ENCODE assay signal across 8 cellular contexts in the genomic region with DNA sequence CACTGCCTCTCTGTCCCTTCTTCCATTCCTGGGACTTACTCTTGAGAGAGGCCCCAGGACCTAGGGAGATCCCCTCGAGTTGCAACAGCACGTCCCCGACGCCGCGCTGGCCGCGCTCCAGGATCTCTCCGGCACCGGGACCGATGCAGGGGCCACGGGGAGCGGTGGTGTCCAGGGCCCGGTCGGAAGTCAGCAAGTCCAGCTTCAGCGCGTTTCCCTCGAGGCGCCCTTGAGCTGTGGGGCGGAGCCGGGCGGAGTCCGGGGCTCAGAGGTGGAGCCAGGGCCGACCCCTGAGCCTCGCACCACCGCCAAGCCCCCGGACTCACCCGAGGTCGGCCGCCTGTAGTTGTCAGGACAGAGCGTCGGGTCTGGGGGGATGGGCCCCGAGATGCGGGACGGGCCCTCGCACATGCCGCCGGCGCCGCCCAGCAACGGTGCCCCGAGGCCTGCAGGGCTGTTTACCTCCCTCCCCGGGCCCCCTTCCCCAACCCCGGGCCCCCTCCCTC. TPM values are rescaled to one million over a fixed set of nuclear protein-coding genes. Genes with fewer than 3 reads are reported as not detected.
DNase-seq lines count a peak whose midpoint lies in the region; ATAC-seq, FAIRE-seq and TF ChIP-seq lines count a peak whose summit lies in the region.

No MANE protein-coding gene starts in this region.

- H3K36me3 ChIP-seq in CD8-positive, alpha-beta T cell (ENCODE audit: insufficient read depth, low read length): no peaks in the 10 kb centered on the region
- H3K36me3 ChIP-seq in right atrium auricular region: no peaks in the 10 kb centered on the region
- peaks cover 0 to 12% of the 10 kb centered on the region in 2 donors for H3K36me3 ChIP-seq in gastrocnemius medialis

- H3K27ac ChIP-seq in CD8-positive, alpha-beta T cell (ENCODE audit: low read depth, low read length): peak overlapping the region; percentile 52
- H3K27ac ChIP-seq in right atrium auricular region (peak overlapping the region; percentile 95), gastrocnemius medialis (peak overlapping the region; percentile 86 to 92 (median 92))

- H3K4me3 ChIP-seq in CD8-positive, alpha-beta T cell (ENCODE audit: low read depth, low read length): peak overlapping the region; percentile 84
- peak overlapping the region; percentile 86 to 94 for H3K4me3 ChIP-seq in right atrium auricular region
- H3K4me3 ChIP-seq in gastrocnemius medialis: peak overlapping the region; percentile 75 to 91 (median 86)

- no peaks in the 10 kb centered on the region for H3K36me3 Mint-ChIP-seq in CD8-positive, alpha-beta T cell
- H3K36me3 Mint-ChIP-seq in HFFc6 (ENCODE audit: low read depth): no peaks in the 10 kb centered on the region
- peaks cover 3% of the 10 kb centered on the region for H3K36me3 Mint-ChIP-seq in activated CD8-positive, alpha-beta T cell treated with anti-CD3 and anti-CD28 coated beads for 36 hours (ENCODE audit: low read depth)

- no peaks in the 10 kb centered on the region for H3K27me3 ChIP-seq in CD8-positive, alpha-beta T cell (ENCODE audit: insufficient read depth, low read length)
- H3K27me3 ChIP-seq in right atrium auricular region (no peaks in the 10 kb centered on the region), gastrocnemius medialis (no peaks in the 10 kb centered on the region)

- peak overlapping the region; percentile 72 for H3K4me3 Mint-ChIP-seq in CD8-positive, alpha-beta T cell
- peak overlapping the region; percentile 81 for H3K4me3 Mint-ChIP-seq in HFFc6
- peak overlapping the region; percentile 80 for H3K4me3 Mint-ChIP-seq in activated CD8-positive, alpha-beta T cell treated with anti-CD3 and anti-CD28 coated beads for 36 hours

- TF ChIP-seq POLR2A in gastrocnemius medialis (IDR thresholded peaks at IDR 0.05): no peak

- peaks cover 23% of the 10 kb centered on the region for H3K4me1 ChIP-seq in CD8-positive, alpha-beta T cell (ENCODE audit: insufficient read depth, low read length)
- H3K4me1 ChIP-seq in right atrium auricular region (peaks cover 0 to 32% of the 10 kb centered on the region in 2 donors), gastrocnemius medialis (peaks cover 25 to 29% of the 10 kb centered on the region in 2 donors)

- no peaks in the 10 kb centered on the region for H3K9me3 ChIP-seq in CD8-positive, alpha-beta T cell (ENCODE audit: low read length)
- H3K9me3 ChIP-seq in right atrium auricular region (no peaks in the 10 kb centered on the region), gastrocnemius medialis (no peaks in the 10 kb centered on the region)

- in situ Hi-C loops in gastrocnemius medialis (cut with MboI; ENCODE audit: low sequenced_read_pairs in 4 of 4): loop anchor here in 2 of 4 donors (10.0 kb wide), 2 partner anchors 111 to 141 kb away; a partner anchor contains a TSS

- H3K27me3 Mint-ChIP-seq in CD8-positive, alpha-beta T cell (ENCODE audit: low read depth): no peaks in the 10 kb centered on the region
- peaks cover 7% of the 10 kb centered on the region; the same call in 1 of the 2 replicates for H3K27me3 Mint-ChIP-seq in HFFc6 (ENCODE audit: insufficient read depth)
- H3K27me3 Mint-ChIP-seq in activated CD8-positive, alpha-beta T cell treated with anti-CD3 and anti-CD28 coated beads for 36 hours: no peaks in the 10 kb centered on the region

- H3K27ac Mint-ChIP-seq in CD8-positive, alpha-beta T cell: no peak overlapping the region
- peak overlapping the region; percentile 48 for H3K27ac Mint-ChIP-seq in HFFc6
- peak overlapping the region; percentile 55 for H3K27ac Mint-ChIP-seq in activated CD8-positive, alpha-beta T cell treated with anti-CD3 and anti-CD28 coated beads for 36 hours

- CTCF ChIA-PET in CD8-positive, alpha-beta T cell (lab: Charles Lee): interaction anchor here (0.8 to 14.3 kb wide), 6 partner anchors 22 to 177 kb away, joined by 3 to 165 read pairs (median 16); a partner anchor contains a TSS
- CTCF ChIA-PET in activated CD8-positive, alpha-beta T cell treated with anti-CD3 and anti-CD28 coated beads for 36 hours (lab: Charles Lee): interaction anchor here (1.0 to 14.7 kb wide), 9 partner anchors 21 to 185 kb away, joined by 3 to 154 read pairs (median 17); a partner anchor contains a TSS

- no peaks in the 10 kb centered on the region for H3K9me3 Mint-ChIP-seq in CD8-positive, alpha-beta T cell
- H3K9me3 Mint-ChIP-seq in HFFc6: no peaks in the 10 kb centered on the region
- H3K9me3 Mint-ChIP-seq in activated CD8-positive, alpha-beta T cell treated with anti-CD3 and anti-CD28 coated beads for 36 hours: no peaks in the 10 kb centered on the region

- ATAC-seq in CD8-positive, alpha-beta T cell: no peak
- ATAC-seq in activated CD8-positive, alpha-beta T cell treated with anti-CD3 and anti-CD28 coated beads for 36 hours: peak; percentile 12
- ATAC-seq in gastrocnemius medialis (no peak), GM19035 (IDR thresholded peaks at IDR 0.05; ENCODE audit: unreplicated experiment) (no peak)

- DNase-seq in CD8-positive, alpha-beta T cell: no peak
- no peak for DNase-seq in HFFc6
- DNase-seq in activated CD8-positive, alpha-beta T cell treated with anti-CD3 and anti-CD28 coated beads for 36 hours: peak; percentile 33
- no peak for DNase-seq in right atrium auricular region (ENCODE audit: low spot score)
- DNase-seq in gastrocnemius medialis: no peak
- DNase-seq in RCC 7860 (ENCODE audit: low spot score): no peak
- DNase-seq in NCI-H2107 treated with DMSO at 0.1 percent for 48 hours (lab: John Stamatoyannopoulos, UW; ENCODE audit: unreplicated experiment): no peak

- intact Hi-C loops in CD8-positive, alpha-beta T cell (cut with DNase I, micrococcal nuclease): loop anchor here (1.0 to 10.0 kb wide), 6 partner anchors 104 to 569 kb away; a partner anchor contains a TSS
- intact Hi-C loops in activated CD8-positive, alpha-beta T cell treated with anti-CD3 and anti-CD28 coated beads for 36 hours (cut with micrococcal nuclease): loop anchor here (10.0 kb wide), 1 partner anchor 269 kb away; a partner anchor contains a TSS
- intact Hi-C loops in gastrocnemius medialis (cut with DNase I; ENCODE audit: low total_unique reads): loop anchor here (1.0 kb wide), 1 partner anchor 104 kb away; a partner anchor contains a TSS

- TF ChIP-seq CTCF in CD8-positive, alpha-beta T cell (IDR thresholded peaks at IDR 0.05): no peak
- no peak for TF ChIP-seq CTCF in HFFc6 (IDR thresholded peaks at IDR 0.05)
- no peak for TF ChIP-seq CTCF in activated CD8-positive, alpha-beta T cell treated with anti-CD3 and anti-CD28 coated beads for 36 hours (IDR thresholded peaks at IDR 0.05)
- TF ChIP-seq CTCF in right atrium auricular region (IDR thresholded peaks at IDR 0.05): no peak
- no peak for TF ChIP-seq CTCF in gastrocnemius medialis (IDR thresholded peaks at IDR 0.05 in 4 of 5, conservative IDR thresholded peaks at IDR 0.05 in 1 of 5)

- FAIRE-seq in RCC 7860 (lab: Jason Lieb, UNC): no peak

- POLR2A ChIA-PET in CD8-positive, alpha-beta T cell (lab: Charles Lee): interaction anchor here (1.1 to 3.1 kb wide), 3 partner anchors 21 to 119 kb away, joined by 5 to 14 read pairs (median 12); a partner anchor contains a TSS
- POLR2A ChIA-PET in activated CD8-positive, alpha-beta T cell treated with anti-CD3 and anti-CD28 coated beads for 36 hours (lab: Charles Lee): interaction anchor here (1.3 to 3.4 kb wide), 3 partner anchors 17 to 129 kb away, joined by 4 to 14 read pairs (median 5); a partner anchor contains a TSS

- H3K4me1 Mint-ChIP-seq in CD8-positive, alpha-beta T cell (ENCODE audit: low read depth): peaks cover 24% of the 10 kb centered on the region
- peaks cover 13% of the 10 kb centered on the region; the same call in 1 of the 2 replicates for H3K4me1 Mint-ChIP-seq in HFFc6 (ENCODE audit: low read depth)
- H3K4me1 Mint-ChIP-seq in activated CD8-positive, alpha-beta T cell treated with anti-CD3 and anti-CD28 coated beads for 36 hours (ENCODE audit: low read depth): peaks cover 19% of the 10 kb centered on the region

RNA-seq across cellular contexts. Expression of a gene that starts 0.5 kb away (rescaled TPM):
- 1 to 10 TPM; 1.7 to 2.5 TPM for total RNA-seq in CD8-positive, alpha-beta T cell
- total RNA-seq in HFFc6 (2021; fragmentation: NEBNext Ultra II Directional; extraction: Animal tissue kit (Norgen Biotek cat#: 25700)): 10 to 100 TPM in 1 of 6 experiments, 1 to 10 TPM in 5; 7.4 to 10.8 (median 8.9) TPM
- total RNA-seq in activated CD8-positive, alpha-beta T cell treated with anti-CD3 and anti-CD28 coated beads for 36 hours: 1 to 10 TPM; 8.4 to 8.9 TPM
- total RNA-seq in right atrium auricular region (10 to 100 TPM in 1 of 2 donors, 1 to 10 TPM in 1; 9.2 to 12.3 TPM), gastrocnemius medialis (10 to 100 TPM in 3 of 4 donors, 1 to 10 TPM in 1; 8.1 to 14.2 (median 11.2) TPM)

RNA-seq across cellular contexts. Expression of a gene that starts 0.5 kb away (rescaled TPM):
- 1 to 10 TPM; 1.4 to 1.6 TPM for total RNA-seq in CD8-positive, alpha-beta T cell
- total RNA-seq in HFFc6 (2021; fragmentation: NEBNext Ultra II Directional; extraction: Animal tissue kit (Norgen Biotek cat#: 25700)): 1 to 10 TPM; 1.0 to 1.9 (median 1.6) TPM
- total RNA-seq in activated CD8-positive, alpha-beta T cell treated with anti-CD3 and anti-CD28 coated beads for 36 hours: 1 to 10 TPM; 2.8 to 4.7 TPM
- total RNA-seq in right atrium auricular region (1 to 10 TPM; 3.6 to 7.7 TPM), gastrocnemius medialis (1 to 10 TPM; 5.1 to 8.5 (median 7.3) TPM)

RNA-seq across cellular contexts. Expression of a gene that starts 5.3 kb away (rescaled TPM):
- 1 to 10 TPM; 3.0 to 3.1 TPM for total RNA-seq in CD8-positive, alpha-beta T cell
- 1 to 10 TPM in 1 of 6 experiments, under 1 TPM in 5; 0.55 to 1.1 (median 0.86) TPM for total RNA-seq in HFFc6 (2021; fragmentation: NEBNext Ultra II Directional; extraction: Animal tissue kit (Norgen Biotek cat#: 25700))
- 1 to 10 TPM; 6.3 to 7.2 TPM for total RNA-seq in activated CD8-positive, alpha-beta T cell treated with anti-CD3 and anti-CD28 coated beads for 36 hours
- total RNA-seq in right atrium auricular region: 1 to 10 TPM; 3.9 to 5.6 TPM
- total RNA-seq in gastrocnemius medialis: 10 to 100 TPM in 3 of 4 donors, 1 to 10 TPM in 1; 2.7 to 17.3 (median 12.5) TPM

RNA-seq across cellular contexts. Expression of a gene that starts 6.0 kb away (rescaled TPM):
- total RNA-seq in CD8-positive, alpha-beta T cell: 10 to 100 TPM; 22.2 to 23.9 TPM
- 10 to 100 TPM; 18.0 to 25.8 (median 23.9) TPM for total RNA-seq in HFFc6 (2021; fragmentation: NEBNext Ultra II Directional; extraction: Animal tissue kit (Norgen Biotek cat#: 25700))
- total RNA-seq in activated CD8-positive, alpha-beta T cell treated with anti-CD3 and anti-CD28 coated beads for 36 hours: 10 to 100 TPM; 50.8 to 53.7 TPM
- total RNA-seq in right atrium auricular region: 10 to 100 TPM in 1 of 2 donors, 1 to 10 TPM in 1; 7.0 to 10.8 TPM
- 10 to 100 TPM in 3 of 4 donors, 1 to 10 TPM in 1; 9.9 to 12.8 (median 11.1) TPM for total RNA-seq in gastrocnemius medialis

RNA-seq across cellular contexts. Expression of a gene that starts 21.1 kb away (rescaled TPM):
- 100 to 1,000 TPM in 1 of 2 experiments, 10 to 100 TPM in 1; 93.2 to 111 TPM for total RNA-seq in CD8-positive, alpha-beta T cell
- 1 to 10 TPM; 1.6 to 2.7 (median 1.8) TPM for total RNA-seq in HFFc6 (2021; fragmentation: NEBNext Ultra II Directional; extraction: Animal tissue kit (Norgen Biotek cat#: 25700))
- total RNA-seq in activated CD8-positive, alpha-beta T cell treated with anti-CD3 and anti-CD28 coated beads for 36 hours: 100 to 1,000 TPM; 151 to 155 TPM
- under 1 TPM in 1 of 2 donors, not detected in 1; 0.47 TPM for total RNA-seq in right atrium auricular region
- total RNA-seq in gastrocnemius medialis: 1 to 10 TPM in 1 of 4 donors, under 1 TPM in 1, not detected in 2; 0.10 to 1.1 TPM
